Comparison of ENCODE assay signal across 8 cellular contexts in the genomic region with DNA sequence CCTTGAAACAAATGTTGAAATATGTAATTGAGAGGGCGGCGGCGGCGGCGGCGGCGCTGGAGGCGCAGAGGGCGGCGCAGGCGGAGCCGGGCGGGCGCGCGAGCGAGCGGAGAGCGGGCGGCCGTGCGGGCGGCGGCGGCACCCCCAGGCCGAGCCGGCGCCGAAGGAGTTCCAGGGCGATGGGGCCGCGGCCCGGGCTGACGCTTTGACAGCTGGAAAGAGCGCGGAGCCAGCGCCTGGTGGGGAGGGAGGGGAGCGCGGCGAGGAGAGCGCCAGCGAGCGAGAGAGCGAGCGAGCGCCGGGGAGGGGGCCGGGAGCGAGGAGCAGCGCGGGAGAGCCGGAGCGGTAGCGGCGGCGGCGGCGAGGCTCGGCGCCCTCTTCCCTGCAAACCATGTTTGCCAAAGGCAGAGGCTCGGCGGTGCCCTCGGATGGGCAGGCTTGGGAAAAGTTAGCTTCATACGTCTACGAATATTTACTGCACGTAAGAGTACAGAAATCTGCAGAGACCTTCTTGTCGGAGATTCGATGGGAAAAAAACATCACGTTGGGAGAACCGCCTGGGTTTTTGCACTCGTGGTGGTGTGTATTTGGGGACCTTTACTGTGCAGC.
DNase-seq lines count a peak whose midpoint lies in the region; ATAC-seq and TF ChIP-seq lines count a peak whose summit lies in the region.
"Not testable (repeated sequence)": the region's sequence is repeated elsewhere in the genome, so short reads cannot be mapped to it uniquely, and the experiment has no call there.

No MANE protein-coding gene starts in this region.

- H3K27me3 ChIP-seq in Caco-2 (replicated peaks; ENCODE audit: control insufficient read depth, insufficient read depth, low read length); brain microvascular endothelial cell (replicated peaks): not testable (repeated sequence)
- peaks cover 42% of the 10 kb centered on the region for H3K27me3 ChIP-seq in neuron (ENCODE audit: insufficient read depth, low read length)

- ATAC-seq in HG02981 (IDR thresholded peaks at IDR 0.05; ENCODE audit: unreplicated experiment) (peak; percentile 60), left ventricle myocardium superior (peak; percentile 94)
- ATAC-seq in activated CD4-positive, alpha-beta T cell treated with anti-CD3 and anti-CD28 coated beads for 36 hours: peak; percentile 88
- peak; percentile 88 for ATAC-seq in stimulated activated naive CD8-positive, alpha-beta T cell treated with anti-CD3 and anti-CD28 coated beads, Interleukin-15, Interleukin-2, amounts not matched to agents 100 U/mL and 50 U/mL, for 24 hours

- H3K4me1 Mint-ChIP-seq in Caco-2 (ENCODE audit: low read depth, unreplicated experiment); activated CD4-positive, alpha-beta T cell treated with anti-CD3 and anti-CD28 coated beads for 36 hours: not testable (repeated sequence)

- peak; percentile 55 to 76 for DNase-seq in Caco-2
- peak; percentile 58 for DNase-seq in NCI-H510A (lab: John Stamatoyannopoulos, UW)
- peak; percentile 77 for DNase-seq in activated CD4-positive, alpha-beta T cell treated with anti-CD3 and anti-CD28 coated beads for 36 hours
- not testable (repeated sequence) for DNase-seq in brain microvascular endothelial cell
- DNase-seq in left ventricle myocardium superior: peak; percentile 74
- peak; percentile 62 for DNase-seq in stimulated activated naive CD8-positive, alpha-beta T cell treated with anti-CD3 and anti-CD28 coated beads, Interleukin-15, Interleukin-2, amounts not matched to agents 100 U/mL and 50 U/mL, for 24 hours

- H3K27ac ChIP-seq in brain microvascular endothelial cell: not testable (repeated sequence)

- intact Hi-C loops in Caco-2 (cut with micrococcal nuclease; ENCODE audit: unreplicated experiment); activated CD4-positive, alpha-beta T cell treated with anti-CD3 and anti-CD28 coated beads for 36 hours (cut with DNase I, micrococcal nuclease); left ventricle myocardium superior (cut with micrococcal nuclease): not testable (repeated sequence)

- CTCF ChIA-PET in Caco-2 (lab: Charles Lee): interaction anchor here (0.6 kb wide), 2 partner anchors 380 to 1463 kb away, joined by 3 read pairs; no protein-coding TSS in a partner anchor
- CTCF ChIA-PET in activated CD4-positive, alpha-beta T cell treated with anti-CD3 and anti-CD28 coated beads for 36 hours (lab: Charles Lee): interaction anchor here (1.1 kb wide), 1 partner anchor 11 kb away, joined by 3 read pairs; no protein-coding TSS in a partner anchor

- H3K36me3 Mint-ChIP-seq in Caco-2 (ENCODE audit: insufficient read depth, unreplicated experiment); activated CD4-positive, alpha-beta T cell treated with anti-CD3 and anti-CD28 coated beads for 36 hours (ENCODE audit: low read depth): not testable (repeated sequence)

- peak overlapping the region; percentile 57 for H2AFZ ChIP-seq in neuron (ENCODE audit: low read depth, low read length)

- H3K4me1 ChIP-seq in Caco-2; neuron (ENCODE audit: insufficient read depth, low read length): not testable (repeated sequence)

- H3K4me3 ChIP-seq in Caco-2 (ENCODE audit: low read depth, low read length) (peak overlapping the region; percentile 34), brain microvascular endothelial cell (ENCODE audit: low read depth, low read length) (peak overlapping the region; percentile 50), neuron (ENCODE audit: low read length) (peak overlapping the region; percentile 44)

- POLR2A ChIA-PET in Caco-2 (lab: Charles Lee); activated CD4-positive, alpha-beta T cell treated with anti-CD3 and anti-CD28 coated beads for 36 hours (lab: Charles Lee): not testable (repeated sequence)

- H3K27me3 Mint-ChIP-seq in Caco-2 (ENCODE audit: insufficient read depth, unreplicated experiment): peaks cover 19% of the 10 kb centered on the region
- peaks cover 55% of the 10 kb centered on the region for H3K27me3 Mint-ChIP-seq in activated CD4-positive, alpha-beta T cell treated with anti-CD3 and anti-CD28 coated beads for 36 hours

- not testable (repeated sequence) for BruUV-seq in Caco-2 (replicated peaks; lab: Mats Ljungman, UMichigan)

- in situ Hi-C loops in brain microvascular endothelial cell (cut with HindIII; ENCODE audit: low pct_ligation_motif_present, low sequenced_read_pairs): not testable (repeated sequence)

- H3K27ac Mint-ChIP-seq in Caco-2 (ENCODE audit: unreplicated experiment); activated CD4-positive, alpha-beta T cell treated with anti-CD3 and anti-CD28 coated beads for 36 hours: not testable (repeated sequence)

- not testable (repeated sequence) for H3K9me3 ChIP-seq in Caco-2; neuron (ENCODE audit: low read length)

- not testable (repeated sequence) for H3K36me3 ChIP-seq in Caco-2 (ENCODE audit: control insufficient read depth, insufficient read depth, low read length); brain microvascular endothelial cell (replicated peaks); neuron (ENCODE audit: insufficient read depth, low read length)

- H3K9me3 Mint-ChIP-seq in Caco-2 (ENCODE audit: unreplicated experiment); activated CD4-positive, alpha-beta T cell treated with anti-CD3 and anti-CD28 coated beads for 36 hours (ENCODE audit: low read depth): not testable (repeated sequence)

- TF ChIP-seq CTCF in Caco-2 (IDR thresholded peaks at IDR 0.05; ENCODE audit: insufficient read depth in 1 of 2, low read depth in 1 of 2, low read length in 1 of 2, severe bottlenecking in 1 of 2, unreplicated experiment in 1 of 2): peak in 1 of 2 experiments; percentile 29
- TF ChIP-seq CTCF in brain microvascular endothelial cell (IDR thresholded peaks at IDR 0.05; ENCODE audit: low read depth, low read length, missing control alignments): peak; percentile 15

- H3K4me3 Mint-ChIP-seq in Caco-2 (ENCODE audit: unreplicated experiment): peak overlapping the region; percentile 38
- H3K4me3 Mint-ChIP-seq in activated CD4-positive, alpha-beta T cell treated with anti-CD3 and anti-CD28 coated beads for 36 hours: peak overlapping the region; percentile 37
